11 cellular contexts compared by ENCODE assay signal in the genomic region with DNA sequence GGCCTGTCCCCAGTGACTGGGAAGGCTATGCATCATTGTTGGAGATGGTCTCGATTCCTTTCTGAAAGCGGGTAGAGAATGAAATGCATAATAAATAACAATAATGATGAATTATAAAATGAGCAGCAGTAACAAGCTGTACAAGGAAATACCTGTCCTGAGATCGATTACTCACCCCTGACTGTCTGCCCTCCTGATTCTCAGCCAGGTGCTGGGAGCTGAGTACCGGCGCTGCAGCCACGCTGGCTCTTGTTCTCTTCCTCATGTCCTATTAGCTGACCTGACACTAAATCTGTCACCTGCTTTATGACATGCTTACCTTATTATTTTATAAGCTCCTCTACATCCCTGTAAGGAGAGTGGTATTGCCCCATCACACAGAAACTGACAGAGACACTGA. TPM values are rescaled to one million over a fixed set of nuclear protein-coding genes. Genes with fewer than 3 reads are reported as not detected.
DNase-seq lines count a peak whose midpoint lies in the region; ATAC-seq and TF ChIP-seq lines count a peak whose summit lies in the region.
"Had no signal": no experiment of that assay in that cellular context is flagged by ENCODE, and none has a peak within 500 bp of the region (broad histone marks: within the 10 kb centered on the region; RNA-seq: fewer than 3 reads in every experiment).

No MANE protein-coding gene starts in this region.

- ATAC-seq in right lobe of liver = peak in 1 of 4 donors; percentile 36
- no peak for ATAC-seq in HG03280 (IDR thresholded peaks at IDR 0.05; ENCODE audit: unreplicated experiment)
- ATAC-seq in HG02759 (IDR thresholded peaks at IDR 0.05; ENCODE audit: unreplicated experiment) = no peak
- no peak for ATAC-seq in GM19452 (IDR thresholded peaks at IDR 0.05; ENCODE audit: unreplicated experiment)

- H3K27ac ChIP-seq in C4-2B (peak overlapping the region; percentile 43), right lobe of liver (peak overlapping the region in 2 of 3 donors; percentile 31 to 89)

- TF ChIP-seq CTCF in C4-2B (conservative IDR thresholded peaks at IDR 0.05) (no peak), Calu3 (IDR thresholded peaks at IDR 0.05; ENCODE audit: unreplicated experiment) (no peak), right lobe of liver (IDR thresholded peaks at IDR 0.05) (no peak)

- peak overlapping the region in 2 of 3 donors; percentile 68 to 85 for H3K4me3 ChIP-seq in right lobe of liver
- H3K4me3 ChIP-seq in H7 (ENCODE audit: insufficient read depth, low read depth, low read length) = no peak overlapping the region

- DNase-seq in Calu3 (peak; percentile 37), right lobe of liver (peak in 2 of 3 donors; percentile 51 to 60), H7 (no peak)
- no peak for DNase-seq in activated T-helper 2 cell treated with anti-CD3 and anti-CD28 coated beads, Interferon-gamma antibody, Interleukin-2, Interleukin-4, amounts not matched to agents 10 μg/mL and 5 μg/mL and 100 μg/mL, durations not matched to agents 14 hours and 24 hours and 36 hours (ENCODE audit: low spot score)
- DNase-seq: C1 segment of cervical spinal cord, NCI-H446, Right ventricle myocardium superior had no signal

- CTCF ChIA-PET in Calu3 (lab: Charles Lee) = interaction anchor here (0.6 to 1.2 kb wide), 3 partner anchors 12 to 25 kb away, joined by 3 to 6 read pairs (median 3); no protein-coding TSS in a partner anchor

- TF ChIP-seq POLR2A in right lobe of liver (IDR thresholded peaks at IDR 0.05) = no peak

- peaks cover 27% of the 10 kb centered on the region for H3K36me3 Mint-ChIP-seq in Calu3 (ENCODE audit: insufficient read depth, unreplicated experiment)
- peaks cover 67% of the 10 kb centered on the region for H3K36me3 Mint-ChIP-seq in activated T-helper 2 cell treated with anti-CD3 and anti-CD28 coated beads, Interferon-gamma antibody, Interleukin-2, Interleukin-4, amounts not matched to agents 10 μg/mL and 5 μg/mL and 100 μg/mL, durations not matched to agents 14 hours and 24 hours and 36 hours (ENCODE audit: low read depth)

- H3K27me3 ChIP-seq in right lobe of liver (no peaks in the 10 kb centered on the region), H7 (ENCODE audit: control insufficient read depth, insufficient read depth, low read length) (peaks cover 11% of the 10 kb centered on the region)

- peak overlapping the region; percentile 71 for H3K4me3 Mint-ChIP-seq in Calu3 (ENCODE audit: low read depth, unreplicated experiment)
- peak overlapping the region; percentile 90 for H3K4me3 Mint-ChIP-seq in activated T-helper 2 cell treated with anti-CD3 and anti-CD28 coated beads, Interferon-gamma antibody, Interleukin-2, Interleukin-4, amounts not matched to agents 10 μg/mL and 5 μg/mL and 100 μg/mL, durations not matched to agents 14 hours and 24 hours and 36 hours (ENCODE audit: low read depth)

- peaks cover 27% of the 10 kb centered on the region for H3K4me1 Mint-ChIP-seq in Calu3 (ENCODE audit: low read depth, unreplicated experiment)
- H3K4me1 Mint-ChIP-seq in activated T-helper 2 cell treated with anti-CD3 and anti-CD28 coated beads, Interferon-gamma antibody, Interleukin-2, Interleukin-4, amounts not matched to agents 10 μg/mL and 5 μg/mL and 100 μg/mL, durations not matched to agents 14 hours and 24 hours and 36 hours (ENCODE audit: low read depth) = peaks cover 56% of the 10 kb centered on the region

- H3K9me3 Mint-ChIP-seq in Calu3 (ENCODE audit: low read depth, unreplicated experiment) = no peaks in the 10 kb centered on the region
- H3K9me3 Mint-ChIP-seq in activated T-helper 2 cell treated with anti-CD3 and anti-CD28 coated beads, Interferon-gamma antibody, Interleukin-2, Interleukin-4, amounts not matched to agents 10 μg/mL and 5 μg/mL and 100 μg/mL, durations not matched to agents 14 hours and 24 hours and 36 hours = no peaks in the 10 kb centered on the region

- H3K4me1 ChIP-seq in right lobe of liver = peaks cover 0 to 37% (median 14%) of the 10 kb centered on the region in 4 donors

- no peaks in the 10 kb centered on the region for H3K27me3 Mint-ChIP-seq in Calu3 (ENCODE audit: unreplicated experiment)
- no peaks in the 10 kb centered on the region for H3K27me3 Mint-ChIP-seq in activated T-helper 2 cell treated with anti-CD3 and anti-CD28 coated beads, Interferon-gamma antibody, Interleukin-2, Interleukin-4, amounts not matched to agents 10 μg/mL and 5 μg/mL and 100 μg/mL, durations not matched to agents 14 hours and 24 hours and 36 hours (ENCODE audit: low read depth)

- H3K36me3 ChIP-seq in right lobe of liver = no peaks in the 10 kb centered on the region
- H3K36me3 ChIP-seq in H7 (replicated peaks; ENCODE audit: control insufficient read depth, insufficient read depth, low read length) = no peaks in the 10 kb centered on the region

- BruUV-seq in Calu3 (replicated peaks; lab: Mats Ljungman, UMichigan) = no TSS peak

- H3K9me3 ChIP-seq in right lobe of liver = no peaks in the 10 kb centered on the region

- intact Hi-C loops in Calu3 (cut with micrococcal nuclease; ENCODE audit: unreplicated experiment) = no loop called here
- intact Hi-C loops in activated T-helper 2 cell treated with anti-CD3 and anti-CD28 coated beads, Interferon-gamma antibody, Interleukin-2, Interleukin-4, amounts not matched to agents 10 μg/mL and 5 μg/mL and 100 μg/mL, durations not matched to agents 14 hours and 24 hours and 36 hours (cut with micrococcal nuclease) = loop anchor here (5.0 kb wide), 1 partner anchor 56 kb away; no protein-coding TSS in a partner anchor
- intact Hi-C loops in right lobe of liver (cut with DNase I) = loop anchor here (5.0 to 10.0 kb wide), 2 partner anchors 44 to 56 kb away; no protein-coding TSS in a partner anchor

- 23% methylated on average over 6 of the region's 6 CpGs for WGBS in right lobe of liver (ENCODE audit: insufficient coverage, low coverage, low lambda C conversion rate, missing lambda C conversion rate)

- H3K27ac Mint-ChIP-seq in Calu3 (ENCODE audit: unreplicated experiment) = no peak overlapping the region
- no peak overlapping the region for H3K27ac Mint-ChIP-seq in activated T-helper 2 cell treated with anti-CD3 and anti-CD28 coated beads, Interferon-gamma antibody, Interleukin-2, Interleukin-4, amounts not matched to agents 10 μg/mL and 5 μg/mL and 100 μg/mL, durations not matched to agents 14 hours and 24 hours and 36 hours

RNA-seq across cellular contexts. Expression of gene AGPAT3, which starts 3.4 kb away (rescaled TPM):
- total RNA-seq in Calu3 (2022) = 61.2 and 64.1 TPM in 2 replicates
- 126 and 134 TPM in 2 replicates for total RNA-seq in activated T-helper 2 cell treated with anti-CD3 and anti-CD28 coated beads, Interferon-gamma antibody, Interleukin-2, Interleukin-4, amounts not matched to agents 10 μg/mL and 5 μg/mL and 100 μg/mL, durations not matched to agents 14 hours and 24 hours and 36 hours
- total RNA-seq in right lobe of liver = 100 to 1,000 TPM in 2 of 6 experiments, 10 to 100 TPM in 4; 56.9 to 111 (median 95.3) TPM
- total RNA-seq in H7 (2014; rRNA removed; shearing (Covaris generic)) = 9.2 and 11.4 TPM in 2 replicates

Comparison
In these comparisons a context has a peak if more than half of its experiments do, and no peak if none do; other contexts are left out.
1. DNase-seq: peak in Calu3 (single experiment) and right lobe of liver (2 of 3); none in activated T-helper 2 cell treated with anti-CD3 and anti-CD28 coated beads, Interferon-gamma antibody, Interleukin-2, Interleukin-4, amounts not matched to agents 10 μg/mL and 5 μg/mL and 100 μg/mL, durations not matched to agents 14 hours and 24 hours and 36 hours (single experiment) and H7 (single experiment).